In genomic region chr6:158003910-158004695, GRCh38 we compare ENCODE assay signal across 1 cellular context.
TF ChIP-seq lines count a peak whose summit lies in the region.

No MANE protein-coding gene starts in this region.

TF ChIP-seq in endothelial cell of umbilical vein, 7 proteins besides CTCF, POLR2A, EP300 and RAD21 (continued from another document):
- TF ChIP-seq MYC (IDR thresholded peaks at IDR 0.05; ENCODE audit: low read depth, low read length) (no peak), POLR2AphosphoS5 (IDR thresholded peaks at IDR 0.05; ENCODE audit: insufficient read depth, low read depth, low read length) (no peak), JUN (IDR thresholded peaks at IDR 0.05; ENCODE audit: borderline replicate concordance, insufficient read depth, insufficient read length, low read depth) (no peak), EZH2 (IDR thresholded peaks at IDR 0.05; ENCODE audit: borderline replicate concordance, low read depth, low read length, severe bottlenecking) (no peak), MAX (IDR thresholded peaks at IDR 0.05; ENCODE audit: insufficient read depth, insufficient read length) (no peak), GATA2 (IDR thresholded peaks at IDR 0.05; ENCODE audit: insufficient read depth, insufficient read length, low read depth, low read length) (no peak)
TF ChIP-seq in endothelial cell of umbilical vein: peak in this region for 0.
